ENCODE assay signal across 1 cellular context in genomic region chr19:51366050-51366998, GRCh38.
TF ChIP-seq lines count a peak whose summit lies in the region.

ETFB (minus strand) TSS chr19:51366388; CDS start chr19:51366326, 62 bp downstream.

TF ChIP-seq in K562, 482 proteins besides CTCF, POLR2A, EP300 and RAD21 (continued from another document):
- TF ChIP-seq KDM5B (IDR thresholded peaks at IDR 0.05; ENCODE audit: insufficient replicate concordance, low read depth, low read length), result peak; percentile 85
- TF ChIP-seq ZNF12 (CRISPR knock-in tag; IDR thresholded peaks at IDR 0.05), result no peak
- 0 out of 2 replicates have a peak, but pooled peaks have one; percentile 41 for TF ChIP-seq MEF2D (tag; conservative IDR thresholded peaks at IDR 0.05; ENCODE audit: low read depth)
- TF ChIP-seq PYGO2 (tag; IDR thresholded peaks at IDR 0.05), result no peak
- TF ChIP-seq BRD4 (IDR thresholded peaks at IDR 0.05), result 0 out of 2 replicates have a peak, but pooled peaks have one; percentile 45
- TF ChIP-seq POLR2B (IDR thresholded peaks at IDR 0.05; ENCODE audit: low read depth, partially characterized antibody), result peak; percentile 91
- no peak for TF ChIP-seq NR2F6 (CRISPR knock-in tag; IDR thresholded peaks at IDR 0.05)
- peak; percentile 51 for TF ChIP-seq NCOR1 (IDR thresholded peaks at IDR 0.05)
- TF ChIP-seq CC2D1A (IDR thresholded peaks at IDR 0.05), result peak; percentile 60
- TF ChIP-seq, protein P1, sequence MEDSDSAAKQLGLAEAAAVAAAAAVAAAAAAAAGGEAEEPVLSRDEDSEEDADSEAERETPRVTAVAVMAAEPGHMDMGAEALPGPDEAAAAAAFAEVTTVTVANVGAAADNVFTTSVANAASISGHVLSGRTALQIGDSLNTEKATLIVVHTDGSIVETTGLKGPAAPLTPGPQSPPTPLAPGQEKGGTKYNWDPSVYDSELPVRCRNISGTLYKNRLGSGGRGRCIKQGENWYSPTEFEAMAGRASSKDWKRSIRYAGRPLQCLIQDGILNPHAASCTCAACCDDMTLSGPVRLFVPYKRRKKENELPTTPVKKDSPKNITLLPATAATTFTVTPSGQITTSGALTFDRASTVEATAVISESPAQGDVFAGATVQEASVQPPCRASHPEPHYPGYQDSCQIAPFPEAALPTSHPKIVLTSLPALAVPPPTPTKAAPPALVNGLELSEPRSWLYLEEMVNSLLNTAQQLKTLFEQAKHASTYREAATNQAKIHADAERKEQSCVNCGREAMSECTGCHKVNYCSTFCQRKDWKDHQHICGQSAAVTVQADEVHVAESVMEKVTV (CRISPR knock-in tag; IDR thresholded peaks at IDR 0.05), result no peak
- peak; percentile 92; the same call in 1 of the 2 replicates for TF ChIP-seq THRAP3 (IDR thresholded peaks at IDR 0.05; ENCODE audit: borderline replicate concordance)
- no peak for TF ChIP-seq ZKSCAN1 (IDR thresholded peaks at IDR 0.05; ENCODE audit: low read depth, low read length)
- peak; percentile 51; the same call in 1 of the 2 replicates for TF ChIP-seq NCOA1 (IDR thresholded peaks at IDR 0.05; ENCODE audit: low read depth)
- no peak for TF ChIP-seq FUS (optimal IDR thresholded peaks at IDR 0.05; ENCODE audit: low read depth, low read length)
- peak; percentile 61; the same call in 1 of the 2 replicates for TF ChIP-seq THAP12 (CRISPR knock-in tag; IDR thresholded peaks at IDR 0.05)
- no peak for TF ChIP-seq WHSC1 (IDR thresholded peaks at IDR 0.05; ENCODE audit: low read length)
- TF ChIP-seq CEBPB (tag; IDR thresholded peaks at IDR 0.05), result no peak
- TF ChIP-seq ARNT (IDR thresholded peaks at IDR 0.05), result 0 out of 4 replicates have a peak, but pooled peaks have one; percentile 39 to 62
- TF ChIP-seq ZNF175 (CRISPR knock-in tag; IDR thresholded peaks at IDR 0.05; ENCODE audit: low read depth), result no peak
- TF ChIP-seq ZFPM2 (CRISPR knock-in tag; IDR thresholded peaks at IDR 0.05), result no peak
- no peak for TF ChIP-seq SMARCB1 (IDR thresholded peaks at IDR 0.05; ENCODE audit: insufficient read length, low read depth)
- no peak for TF ChIP-seq HEY1 (CRISPR knock-in tag; IDR thresholded peaks at IDR 0.05; ENCODE audit: borderline replicate concordance)
- peak; percentile 62 for TF ChIP-seq ZBTB7A (IDR thresholded peaks at IDR 0.05; ENCODE audit: borderline replicate concordance, control insufficient read depth, low read depth, low read length)
- TF ChIP-seq ZNF778 (CRISPR knock-in tag; IDR thresholded peaks at IDR 0.05), result no peak
- TF ChIP-seq CHD2 (IDR thresholded peaks at IDR 0.05; ENCODE audit: low read depth, low read length), result peak; percentile 74
- no peak for TF ChIP-seq ZNF584 (CRISPR knock-in tag; IDR thresholded peaks at IDR 0.05; ENCODE audit: low read depth)
- TF ChIP-seq, protein P2, sequence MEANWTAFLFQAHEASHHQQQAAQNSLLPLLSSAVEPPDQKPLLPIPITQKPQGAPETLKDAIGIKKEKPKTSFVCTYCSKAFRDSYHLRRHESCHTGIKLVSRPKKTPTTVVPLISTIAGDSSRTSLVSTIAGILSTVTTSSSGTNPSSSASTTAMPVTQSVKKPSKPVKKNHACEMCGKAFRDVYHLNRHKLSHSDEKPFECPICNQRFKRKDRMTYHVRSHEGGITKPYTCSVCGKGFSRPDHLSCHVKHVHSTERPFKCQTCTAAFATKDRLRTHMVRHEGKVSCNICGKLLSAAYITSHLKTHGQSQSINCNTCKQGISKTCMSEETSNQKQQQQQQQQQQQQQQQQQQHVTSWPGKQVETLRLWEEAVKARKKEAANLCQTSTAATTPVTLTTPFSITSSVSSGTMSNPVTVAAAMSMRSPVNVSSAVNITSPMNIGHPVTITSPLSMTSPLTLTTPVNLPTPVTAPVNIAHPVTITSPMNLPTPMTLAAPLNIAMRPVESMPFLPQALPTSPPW (CRISPR knock-in tag; IDR thresholded peaks at IDR 0.05), result peak; percentile 95
- no peak for TF ChIP-seq IRF9 (tag; IDR thresholded peaks at IDR 0.05)
- TF ChIP-seq NCOA2 (IDR thresholded peaks at IDR 0.05; ENCODE audit: partially characterized antibody in 2 of 2), result no peak
- peak in 1 of 2 experiments; percentile 89; a peak in 2 of 4 replicates for TF ChIP-seq HDAC1 (IDR thresholded peaks at IDR 0.05)
- TF ChIP-seq FOXP1 (CRISPR knock-in tag; IDR thresholded peaks at IDR 0.05), result no peak; the same call in 1 of the 2 replicates
- TF ChIP-seq CUX1 (CRISPR knock-in tag; IDR thresholded peaks at IDR 0.05), result no peak
- TF ChIP-seq ZNF384 (IDR thresholded peaks at IDR 0.05; ENCODE audit: low read depth, low read length), result no peak
- no peak for TF ChIP-seq EHMT2 (IDR thresholded peaks at IDR 0.05)
